In genomic region chr4:9868-10545, GRCh38 we compare ENCODE assay signal across 1 cellular context.
TF ChIP-seq lines count a peak whose summit lies in the region.

No MANE protein-coding gene starts in this region.

TF ChIP-seq in H1, 55 proteins besides CTCF, POLR2A, EP300 and RAD21:
- peak; percentile 50; the same call in 1 of the 2 replicates for TF ChIP-seq CEBPB (IDR thresholded peaks at IDR 0.05; ENCODE audit: low read depth, low read length)
TF ChIP-seq in H1: peak in this region for 1; not testable (repeated sequence) for 54.
